Comparison of ENCODE assay signal across 15 cellular contexts in the genomic region with DNA sequence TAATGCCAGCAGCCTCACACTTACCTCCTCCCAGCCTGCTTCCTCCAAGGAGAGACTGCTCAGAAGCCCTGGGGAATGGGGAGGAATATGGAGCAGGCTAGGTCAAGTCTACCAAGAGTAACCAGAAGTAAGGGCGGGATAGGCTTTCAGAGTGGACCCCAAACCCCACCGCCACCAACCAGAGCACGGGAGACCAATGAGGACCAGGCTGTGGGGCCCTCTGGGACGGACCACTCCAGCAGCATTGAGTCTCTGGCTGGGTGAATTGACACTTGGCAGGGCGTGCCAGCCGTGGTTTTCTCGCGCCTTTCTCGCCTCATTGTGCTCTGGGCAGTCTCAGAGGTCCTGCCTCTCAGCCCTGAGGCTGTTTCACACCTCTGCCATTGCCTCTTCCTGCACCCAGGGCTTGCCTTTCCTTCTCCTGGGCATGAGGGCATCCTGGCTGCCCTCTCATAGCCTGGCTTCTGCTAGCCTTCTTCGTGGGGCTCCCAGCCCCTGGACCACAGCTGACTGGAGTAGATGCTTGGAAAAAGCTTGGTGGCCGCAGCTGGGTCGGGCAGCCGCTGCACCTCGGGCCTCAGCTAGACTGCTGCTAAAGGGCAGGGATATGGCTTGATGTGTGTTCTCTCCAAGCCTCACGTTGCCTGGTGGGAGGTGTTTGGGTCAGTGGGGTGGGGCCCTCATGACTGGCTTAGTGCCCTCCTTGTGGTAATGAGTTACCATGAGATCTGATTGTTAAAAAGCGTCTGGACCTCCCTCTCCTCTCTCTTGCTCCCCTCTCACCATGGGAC.
"Had no signal": no experiment of that assay in that cellular context is flagged by ENCODE, and none has a peak within 500 bp of the region (broad histone marks: within the 10 kb centered on the region; RNA-seq: fewer than 3 reads in every experiment).

No MANE protein-coding gene starts in this region.

- H3K27ac Mint-ChIP-seq: activated T-helper 17 cell treated with anti-CD3 and anti-CD28 coated beads, Interleukin-2, amount 50 U/mL, for 72 hours had no signal

- DNase-seq: activated CD4-positive, alpha-beta T cell treated with anti-CD3 and anti-CD28 coated beads, Interleukin-2, amount 50 U/mL, for 4 hours; activated CD4-positive, CD25-positive, alpha-beta regulatory T cell treated with anti-CD3 and anti-CD28 coated beads, Interleukin-2, amount 50 U/mL, for 72 hours; amygdala; hypothalamus; left lung; occipital lobe; spleen; stimulated activated CD4-positive, alpha-beta T cell treated with anti-CD3 and anti-CD28 coated beads, Interleukin-2, amount 100 ng/mL, for 24 hours; stimulated activated naive CD4-positive, alpha-beta T cell treated with Interleukin-2 at 50 U/mL for 16 hours; uterus had no signal

- H3K9me3 ChIP-seq: left lung, psoas muscle, spleen, suprapubic skin, uterus had no signal

- H3K36me3 ChIP-seq: left lung, spleen, suprapubic skin, uterus had no signal

- H3K9me3 Mint-ChIP-seq: activated naive CD4-positive, alpha-beta T cell treated with anti-CD3 and anti-CD28 coated beads, Interleukin-2, amount 50 U/mL, for 72 hours; activated T-helper 17 cell treated with anti-CD3 and anti-CD28 coated beads, Interleukin-2, amount 50 U/mL, for 72 hours had no signal

- H3K4me1 ChIP-seq: left lung, psoas muscle, spleen, uterus had no signal

- H3K27me3 ChIP-seq: left lung, suprapubic skin, uterus had no signal

- H3K4me3 Mint-ChIP-seq: activated T-helper 17 cell treated with anti-CD3 and anti-CD28 coated beads, Interleukin-2, amount 50 U/mL, for 72 hours; brain had no signal

- H3K36me3 Mint-ChIP-seq: activated naive CD4-positive, alpha-beta T cell treated with anti-CD3 and anti-CD28 coated beads, Interleukin-2, amount 50 U/mL, for 72 hours; brain had no signal

- H3K4me3 ChIP-seq: left lung, psoas muscle, spleen, suprapubic skin, uterus had no signal

- H3K27ac ChIP-seq: left lung, psoas muscle, spleen, suprapubic skin, uterus had no signal

- H3K4me1 Mint-ChIP-seq: activated T-helper 17 cell treated with anti-CD3 and anti-CD28 coated beads, Interleukin-2, amount 50 U/mL, for 72 hours had no signal
